ENCODE assay signal across 8 cellular contexts in the genomic region with DNA sequence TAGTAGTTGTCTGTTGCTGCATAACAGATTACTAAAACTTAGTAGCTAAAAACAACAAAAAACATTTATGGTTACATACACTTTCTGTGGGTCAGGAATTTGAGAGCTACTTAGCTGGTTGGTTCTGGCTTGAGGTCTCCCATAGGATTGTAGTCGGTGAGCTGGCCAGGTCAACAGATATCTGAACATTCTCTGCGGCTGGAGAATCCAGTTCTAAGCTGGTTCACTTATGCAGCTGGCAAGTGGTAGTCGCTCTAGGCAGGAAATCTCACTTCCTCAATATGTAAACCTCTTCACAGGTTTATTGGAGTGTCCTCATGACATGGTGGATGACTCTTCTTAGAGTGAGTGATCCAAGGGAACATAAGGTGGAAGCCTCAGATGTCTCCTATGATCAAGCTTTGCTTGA.
DNase-seq lines count a peak whose midpoint lies in the region; ATAC-seq, FAIRE-seq and TF ChIP-seq lines count a peak whose summit lies in the region.

No MANE protein-coding gene starts in this region.

- H3K4me1 ChIP-seq in Karpas-422 (ENCODE audit: low read length) (peaks cover 49% of the 10 kb centered on the region), GM12878 (ENCODE audit: control insufficient read depth, insufficient read depth, low read length) (peaks cover 46% of the 10 kb centered on the region), esophagus muscularis mucosa (peaks cover 21 to 28% (median 25%) of the 10 kb centered on the region in 4 donors)

- 0% methylated on average over 3 of the region's 3 CpGs for WGBS in GM12878 (ENCODE audit: insufficient coverage, insufficient replicate concordance, low lambda C conversion rate, missing lambda C conversion rate)
- 67% methylated on average over 3 of the region's 3 CpGs for WGBS in esophagus muscularis mucosa

- peak overlapping the region; percentile 21 for H3K4me2 ChIP-seq in Karpas-422 (ENCODE audit: low read depth, low read length, poor library complexity, severe bottlenecking)
- peak overlapping the region; percentile 86 for H3K4me2 ChIP-seq in GM12878 (ENCODE audit: control insufficient read depth, insufficient read depth)

- H3K36me3 ChIP-seq in Karpas-422 (ENCODE audit: insufficient read depth, low read length) (no peaks in the 10 kb centered on the region), GM12878 (ENCODE audit: control insufficient read depth in 2 of 2, insufficient read depth in 2 of 2, low read length in 1 of 2) (no peaks in the 10 kb centered on the region), esophagus muscularis mucosa (no peaks in the 10 kb centered on the region)

- no peaks in the 10 kb centered on the region for H3K27me3 ChIP-seq in Karpas-422 (ENCODE audit: low read length)
- no peaks in the 10 kb centered on the region for H3K27me3 ChIP-seq in GM12878 (replicated peaks in 1 of 2; ENCODE audit: control insufficient read depth in 2 of 2, insufficient read depth in 2 of 2, low read length in 1 of 2)
- no peaks in the 10 kb centered on the region for H3K27me3 ChIP-seq in esophagus muscularis mucosa

- in situ Hi-C loops in GM12878 (cut with MboI) = loop anchor here (25.0 kb wide), 1 partner anchor 1172 kb away; a partner anchor contains a TSS

- TF ChIP-seq CTCF in GM12878 (IDR thresholded peaks at IDR 0.05 in 2 of 3, conservative IDR thresholded peaks at IDR 0.05 in 1 of 3; ENCODE audit: control insufficient read depth in 2 of 3, extremely low read depth in 1 of 3, insufficient read depth in 1 of 3, low read depth in 3 of 3, low read length in 3 of 3) (no peak), esophagus muscularis mucosa (IDR thresholded peaks at IDR 0.05) (no peak)

- H3K9me2 ChIP-seq in Karpas-422 (replicated peaks; ENCODE audit: insufficient read depth, low read length) = no peaks in the 10 kb centered on the region

- no peak overlapping the region for H3K27ac ChIP-seq in Karpas-422 (ENCODE audit: low read length)
- peak overlapping the region; percentile 84 for H3K27ac ChIP-seq in GM12878 (ENCODE audit: control insufficient read depth, insufficient read depth)
- no peak overlapping the region for H3K27ac ChIP-seq in esophagus muscularis mucosa (replicated peaks in 1 of 4)

- H3K79me2 ChIP-seq in Karpas-422 (ENCODE audit: low read length) = peaks cover 13% of the 10 kb centered on the region; the same call in 1 of the 2 replicates
- H3K79me2 ChIP-seq in GM12878 (ENCODE audit: control insufficient read depth, insufficient read depth, low read length) = peaks cover 71% of the 10 kb centered on the region

- TF ChIP-seq EP300 in GM12878 (IDR thresholded peaks at IDR 0.05; ENCODE audit: borderline replicate concordance in 1 of 2, control insufficient read depth in 1 of 2, low read depth in 2 of 2, low read length in 2 of 2) (peak; percentile 69 to 79; a peak in 2 of 4 replicates), esophagus muscularis mucosa (IDR thresholded peaks at IDR 0.05) (no peak)

- H3K9ac ChIP-seq in Karpas-422 (ENCODE audit: low read length) (no peak overlapping the region), GM12878 (ENCODE audit: control insufficient read depth, insufficient read depth, low read length) (peak overlapping the region; percentile 41; the same call in 1 of the 2 replicates)

- RAD21 ChIA-PET in GM12878 (lab: Charles Lee; ENCODE audit: unreplicated experiment) = interaction anchor here (0.8 to 6.0 kb wide), 20 partner anchors 12 to 302 kb away, joined by 3 to 63 read pairs (median 8); a partner anchor contains a TSS

- no peak for TF ChIP-seq RAD21 in GM12878 (IDR thresholded peaks at IDR 0.05; ENCODE audit: insufficient read depth, low read depth, low read length)

- SMC1A ChIA-PET in GM12878 (lab: Charles Lee; ENCODE audit: uncharacterized antibody, unreplicated experiment) = interaction anchor here (0.8 to 10.6 kb wide), 36 partner anchors 9 to 302 kb away, joined by 3 to 181 read pairs (median 6); a partner anchor contains a TSS

- no peak overlapping the region for H2AFZ ChIP-seq in Karpas-422 (ENCODE audit: low read length)
- no peak overlapping the region for H2AFZ ChIP-seq in GM12878 (ENCODE audit: control insufficient read depth, low read depth, low read length)

- H4K20me1 ChIP-seq in Karpas-422 (ENCODE audit: insufficient read depth, low read depth, low read length) (peaks cover 35% of the 10 kb centered on the region), GM12878 (ENCODE audit: control insufficient read depth, insufficient read depth) (no peaks in the 10 kb centered on the region)

- POLR2A ChIA-PET in GM12878 (lab: Charles Lee) = interaction anchor here (0.6 to 5.1 kb wide), 20 partner anchors 12 to 220 kb away, joined by 3 to 57 read pairs (median 6); a partner anchor contains a TSS

- H3K4me3 ChIP-seq in Karpas-422 (ENCODE audit: low read length) (no peak overlapping the region), GM12878 (peak overlapping the region; percentile 38), esophagus muscularis mucosa (no peak overlapping the region)

- peak; percentile 56 for FAIRE-seq in GM12878 (lab: Jason Lieb, UNC)

- H3K9me3 ChIP-seq in Karpas-422 (ENCODE audit: low read length) = no peaks in the 10 kb centered on the region
- H3K9me3 ChIP-seq in GM12878 (replicated peaks; ENCODE audit: control insufficient read depth, insufficient read depth, low read length) = no peaks in the 10 kb centered on the region; the same call in 1 of the 3 replicates
- H3K9me3 ChIP-seq in esophagus muscularis mucosa = no peaks in the 10 kb centered on the region

- intact Hi-C loops in GM12878 (cut with micrococcal nuclease; ENCODE audit: unreplicated experiment) = no loop called here
- intact Hi-C loops in esophagus muscularis mucosa (cut with DNase I) = no loop called here

- BruUV-seq in GM12878 (replicated peaks; lab: Mats Ljungman, UMichigan) = no TSS peak

- DNase-seq in Karpas-422 = peak; percentile 80
- peak; percentile 66 for DNase-seq in GM12878 (ENCODE audit: low read depth, low spot score)
- DNase-seq in esophagus muscularis mucosa (ENCODE audit: extremely low spot score) = no peak
- no peak for DNase-seq in HPDE6-E6E7 (ENCODE audit: extremely low spot score)
- DNase-seq in NCI-H2196 (lab: John Stamatoyannopoulos, UW; ENCODE audit: unreplicated experiment) = no peak
- DNase-seq in SHP77 treated with DMSO at 0.1 percent for 48 hours (lab: John Stamatoyannopoulos, UW) = no peak

- CTCF ChIA-PET in GM12878 (lab: Yijun Ruan, JAX) = interaction anchor here (1.2 to 5.2 kb wide), 13 partner anchors 9 to 302 kb away, joined by 3 to 29 read pairs (median 10); a partner anchor contains a TSS

- peak; percentile 88 for ATAC-seq in GM18502 (IDR thresholded peaks at IDR 0.05; ENCODE audit: poor library complexity, unreplicated experiment)
- peak; percentile 80 for ATAC-seq in GM21619 (IDR thresholded peaks at IDR 0.05; ENCODE audit: unreplicated experiment)
- peak; percentile 90 for ATAC-seq in GM12878

- no peak for TF ChIP-seq POLR2A in GM12878 (IDR thresholded peaks at IDR 0.05; ENCODE audit: low read depth, low read length)
- TF ChIP-seq POLR2A in esophagus muscularis mucosa (IDR thresholded peaks at IDR 0.05; ENCODE audit: low read depth) = no peak

TF ChIP-seq in GM12878, 131 proteins besides CTCF, POLR2A, EP300 and RAD21 (continues in another document):
- TF ChIP-seq TCF3 (IDR thresholded peaks at IDR 0.05; ENCODE audit: borderline replicate concordance, insufficient read depth, low read depth, low read length) (peak; percentile 80; the same call in 1 of the 2 replicates), SP1 (IDR thresholded peaks at IDR 0.05; ENCODE audit: low read depth, low read length) (no peak), KDM1A (IDR thresholded peaks at IDR 0.05; ENCODE audit: borderline replicate concordance) (no peak), GATAD2B (conservative IDR thresholded peaks at IDR 0.05; ENCODE audit: low read depth) (peak; percentile 60; the same call in 1 of the 2 replicates), KAT2A (conservative IDR thresholded peaks at IDR 0.05; ENCODE audit: control insufficient read depth, low read depth, low read length) (no peak)
- TF ChIP-seq, protein P1, sequence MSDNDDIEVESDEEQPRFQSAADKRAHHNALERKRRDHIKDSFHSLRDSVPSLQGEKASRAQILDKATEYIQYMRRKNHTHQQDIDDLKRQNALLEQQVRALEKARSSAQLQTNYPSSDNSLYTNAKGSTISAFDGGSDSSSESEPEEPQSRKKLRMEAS (IDR thresholded peaks at IDR 0.05; ENCODE audit: low read depth, low read length) = no peak
- TF ChIP-seq, protein P2, sequence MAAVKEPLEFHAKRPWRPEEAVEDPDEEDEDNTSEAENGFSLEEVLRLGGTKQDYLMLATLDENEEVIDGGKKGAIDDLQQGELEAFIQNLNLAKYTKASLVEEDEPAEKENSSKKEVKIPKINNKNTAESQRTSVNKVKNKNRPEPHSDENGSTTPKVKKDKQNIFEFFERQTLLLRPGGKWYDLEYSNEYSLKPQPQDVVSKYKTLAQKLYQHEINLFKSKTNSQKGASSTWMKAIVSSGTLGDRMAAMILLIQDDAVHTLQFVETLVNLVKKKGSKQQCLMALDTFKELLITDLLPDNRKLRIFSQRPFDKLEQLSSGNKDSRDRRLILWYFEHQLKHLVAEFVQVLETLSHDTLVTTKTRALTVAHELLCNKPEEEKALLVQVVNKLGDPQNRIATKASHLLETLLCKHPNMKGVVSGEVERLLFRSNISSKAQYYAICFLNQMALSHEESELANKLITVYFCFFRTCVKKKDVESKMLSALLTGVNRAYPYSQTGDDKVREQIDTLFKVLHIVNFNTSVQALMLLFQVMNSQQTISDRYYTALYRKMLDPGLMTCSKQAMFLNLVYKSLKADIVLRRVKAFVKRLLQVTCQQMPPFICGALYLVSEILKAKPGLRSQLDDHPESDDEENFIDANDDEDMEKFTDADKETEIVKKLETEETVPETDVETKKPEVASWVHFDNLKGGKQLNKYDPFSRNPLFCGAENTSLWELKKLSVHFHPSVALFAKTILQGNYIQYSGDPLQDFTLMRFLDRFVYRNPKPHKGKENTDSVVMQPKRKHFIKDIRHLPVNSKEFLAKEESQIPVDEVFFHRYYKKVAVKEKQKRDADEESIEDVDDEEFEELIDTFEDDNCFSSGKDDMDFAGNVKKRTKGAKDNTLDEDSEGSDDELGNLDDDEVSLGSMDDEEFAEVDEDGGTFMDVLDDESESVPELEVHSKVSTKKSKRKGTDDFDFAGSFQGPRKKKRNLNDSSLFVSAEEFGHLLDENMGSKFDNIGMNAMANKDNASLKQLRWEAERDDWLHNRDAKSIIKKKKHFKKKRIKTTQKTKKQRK (IDR thresholded peaks at IDR 0.05; ENCODE audit: low read depth, low read length) = no peak

Comparison
In these comparisons a context has a peak if more than half of its experiments do, and no peak if none do; other contexts are left out.
1. DNase-seq: peak in Karpas-422 (single experiment) and GM12878 (single experiment); none in esophagus muscularis mucosa (single experiment), HPDE6-E6E7 (single experiment), NCI-H2196 (single experiment) and SHP77 treated with DMSO at 0.1 percent for 48 hours (single experiment).
2. Peak in every context shown above with its lines, with median percentiles within 50 percentile points of each other: ATAC-seq.